ENCODE assay signal across 1 cellular context in the genomic region with DNA sequence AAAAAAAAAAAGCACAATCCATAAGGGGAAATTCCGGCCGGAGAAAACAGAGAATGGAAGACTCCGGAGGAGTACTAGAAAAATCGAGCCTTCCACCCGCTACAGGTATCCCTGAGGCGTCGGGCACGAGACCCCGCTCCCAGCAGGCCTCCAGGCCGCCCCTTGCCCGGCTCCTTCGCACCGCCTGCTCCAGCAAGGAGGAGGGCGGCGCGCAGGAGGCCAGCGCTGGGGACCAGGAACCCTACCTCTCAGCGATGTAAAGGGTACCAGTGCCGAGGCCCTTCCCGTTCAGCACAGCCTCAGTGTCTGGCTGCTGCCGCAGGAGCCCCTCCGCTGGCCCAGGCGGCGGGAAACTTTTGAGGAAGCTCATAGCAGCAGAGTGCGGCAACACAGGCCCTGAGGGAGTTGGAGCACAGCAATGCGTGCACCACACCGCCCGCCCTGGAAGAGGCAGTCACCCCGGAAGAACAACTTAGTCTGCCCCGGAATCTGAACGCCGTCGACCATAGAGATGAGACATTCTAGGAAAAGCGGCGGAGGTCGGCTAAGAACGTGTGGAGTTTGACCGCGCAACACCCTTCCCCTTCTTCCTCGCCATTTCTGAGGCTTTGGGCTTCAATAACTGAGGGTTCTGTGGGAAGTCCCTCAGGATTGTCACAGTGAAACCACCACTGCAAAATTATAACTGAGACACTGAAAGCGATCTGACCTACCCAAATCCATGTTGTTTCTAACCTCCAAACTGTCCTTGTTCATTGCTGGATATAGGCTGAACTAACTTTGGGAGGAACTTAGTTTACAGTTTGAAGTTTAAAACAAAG.
A peak's percentile ranks its signal among the peaks of the same experiment; 100 is the strongest.
TF ChIP-seq lines count a peak whose summit lies in the region.

TSS of gene CLNS1A (minus strand) at position 450 of the 821 bp plus-strand sequence. CDS start at position 370, 80 bp downstream.

TF ChIP-seq in HEK293, 187 proteins besides CTCF, POLR2A, EP300 and RAD21 (continued from another document and continues in another):
- TF ChIP-seq, protein P1, sequence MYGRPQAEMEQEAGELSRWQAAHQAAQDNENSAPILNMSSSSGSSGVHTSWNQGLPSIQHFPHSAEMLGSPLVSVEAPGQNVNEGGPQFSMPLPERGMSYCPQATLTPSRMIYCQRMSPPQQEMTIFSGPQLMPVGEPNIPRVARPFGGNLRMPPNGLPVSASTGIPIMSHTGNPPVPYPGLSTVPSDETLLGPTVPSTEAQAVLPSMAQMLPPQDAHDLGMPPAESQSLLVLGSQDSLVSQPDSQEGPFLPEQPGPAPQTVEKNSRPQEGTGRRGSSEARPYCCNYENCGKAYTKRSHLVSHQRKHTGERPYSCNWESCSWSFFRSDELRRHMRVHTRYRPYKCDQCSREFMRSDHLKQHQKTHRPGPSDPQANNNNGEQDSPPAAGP (tag by site-specific recombination; IDR thresholded peaks at IDR 0.05): no peak
- TF ChIP-seq ZNF324 (tag by site-specific recombination; IDR thresholded peaks at IDR 0.05) (no peak), ZNF121 (tag by site-specific recombination; IDR thresholded peaks at IDR 0.05) (no peak), REPIN1 (tag by site-specific recombination; IDR thresholded peaks at IDR 0.05; ENCODE audit: low read depth) (no peak), ZNF292 (tag by site-specific recombination; IDR thresholded peaks at IDR 0.05; ENCODE audit: borderline replicate concordance, low read depth) (no peak), ZNF600 (tag by site-specific recombination; IDR thresholded peaks at IDR 0.05) (peak; percentile 91), ZNF510 (tag by site-specific recombination; IDR thresholded peaks at IDR 0.05; ENCODE audit: insufficient replicate concordance) (no peak), PRDM1 (tag by site-specific recombination; IDR thresholded peaks at IDR 0.05) (no peak), ZNF132 (tag by site-specific recombination; IDR thresholded peaks at IDR 0.05; ENCODE audit: borderline replicate concordance) (no peak), ZNF280C (tag by site-specific recombination; IDR thresholded peaks at IDR 0.05) (no peak), ZXDB (tag by site-specific recombination; IDR thresholded peaks at IDR 0.05) (peak; percentile 79), PRDM2 (tag by site-specific recombination; IDR thresholded peaks at IDR 0.05; ENCODE audit: borderline replicate concordance) (no peak), YY1 (tag by site-specific recombination; IDR thresholded peaks at IDR 0.05) (peak; percentile 48), ZNF529 (tag by site-specific recombination; IDR thresholded peaks at IDR 0.05; ENCODE audit: insufficient replicate concordance) (no peak), ZNF776 (tag by site-specific recombination; IDR thresholded peaks at IDR 0.05; ENCODE audit: borderline replicate concordance) (no peak), ZNF747 (tag by site-specific recombination; IDR thresholded peaks at IDR 0.05) (no peak), ZNF148 (tag by site-specific recombination; IDR thresholded peaks at IDR 0.05; ENCODE audit: borderline replicate concordance) (no peak), GFI1B (tag by site-specific recombination; IDR thresholded peaks at IDR 0.05) (no peak), SALL2 (tag by site-specific recombination; IDR thresholded peaks at IDR 0.05; ENCODE audit: borderline replicate concordance) (no peak), ZNF660 (tag by site-specific recombination; IDR thresholded peaks at IDR 0.05) (peak; percentile 52; the same call in 1 of the 2 replicates), ZNF48 (tag by site-specific recombination; IDR thresholded peaks at IDR 0.05) (no peak), ATF2 (tag by site-specific recombination; IDR thresholded peaks at IDR 0.05; ENCODE audit: low read depth) (no peak), ZNF211 (tag by site-specific recombination; IDR thresholded peaks at IDR 0.05; ENCODE audit: low read depth) (no peak), SCRT2 (tag by site-specific recombination; IDR thresholded peaks at IDR 0.05) (peak; percentile 63; the same call in 1 of the 2 replicates), ZNF621 (tag by site-specific recombination; IDR thresholded peaks at IDR 0.05) (no peak), ZNF391 (tag by site-specific recombination; IDR thresholded peaks at IDR 0.05; ENCODE audit: borderline replicate concordance, low read depth) (no peak)
- TF ChIP-seq, protein P2, sequence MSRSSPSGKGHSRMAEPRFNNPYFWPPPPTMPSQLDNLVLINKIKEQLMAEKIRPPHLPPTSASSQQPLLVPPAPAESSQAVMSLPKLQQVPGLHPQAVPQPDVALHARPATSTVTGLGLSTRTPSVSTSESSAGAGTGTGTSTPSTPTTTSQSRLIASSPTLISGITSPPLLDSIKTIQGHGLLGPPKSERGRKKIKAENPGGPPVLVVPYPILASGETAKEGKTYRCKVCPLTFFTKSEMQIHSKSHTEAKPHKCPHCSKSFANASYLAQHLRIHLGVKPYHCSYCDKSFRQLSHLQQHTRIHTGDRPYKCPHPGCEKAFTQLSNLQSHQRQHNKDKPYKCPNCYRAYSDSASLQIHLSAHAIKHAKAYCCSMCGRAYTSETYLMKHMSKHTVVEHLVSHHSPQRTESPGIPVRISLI (tag by site-specific recombination; IDR thresholded peaks at IDR 0.05): no peak
- TF ChIP-seq, protein P3, sequence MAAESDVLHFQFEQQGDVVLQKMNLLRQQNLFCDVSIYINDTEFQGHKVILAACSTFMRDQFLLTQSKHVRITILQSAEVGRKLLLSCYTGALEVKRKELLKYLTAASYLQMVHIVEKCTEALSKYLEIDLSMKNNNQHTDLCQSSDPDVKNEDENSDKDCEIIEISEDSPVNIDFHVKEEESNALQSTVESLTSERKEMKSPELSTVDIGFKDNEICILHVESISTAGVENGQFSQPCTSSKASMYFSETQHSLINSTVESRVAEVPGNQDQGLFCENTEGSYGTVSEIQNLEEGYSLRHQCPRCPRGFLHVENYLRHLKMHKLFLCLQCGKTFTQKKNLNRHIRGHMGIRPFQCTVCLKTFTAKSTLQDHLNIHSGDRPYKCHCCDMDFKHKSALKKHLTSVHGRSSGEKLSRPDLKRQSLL (tag by site-specific recombination; IDR thresholded peaks at IDR 0.05): no peak
- TF ChIP-seq, protein P4, sequence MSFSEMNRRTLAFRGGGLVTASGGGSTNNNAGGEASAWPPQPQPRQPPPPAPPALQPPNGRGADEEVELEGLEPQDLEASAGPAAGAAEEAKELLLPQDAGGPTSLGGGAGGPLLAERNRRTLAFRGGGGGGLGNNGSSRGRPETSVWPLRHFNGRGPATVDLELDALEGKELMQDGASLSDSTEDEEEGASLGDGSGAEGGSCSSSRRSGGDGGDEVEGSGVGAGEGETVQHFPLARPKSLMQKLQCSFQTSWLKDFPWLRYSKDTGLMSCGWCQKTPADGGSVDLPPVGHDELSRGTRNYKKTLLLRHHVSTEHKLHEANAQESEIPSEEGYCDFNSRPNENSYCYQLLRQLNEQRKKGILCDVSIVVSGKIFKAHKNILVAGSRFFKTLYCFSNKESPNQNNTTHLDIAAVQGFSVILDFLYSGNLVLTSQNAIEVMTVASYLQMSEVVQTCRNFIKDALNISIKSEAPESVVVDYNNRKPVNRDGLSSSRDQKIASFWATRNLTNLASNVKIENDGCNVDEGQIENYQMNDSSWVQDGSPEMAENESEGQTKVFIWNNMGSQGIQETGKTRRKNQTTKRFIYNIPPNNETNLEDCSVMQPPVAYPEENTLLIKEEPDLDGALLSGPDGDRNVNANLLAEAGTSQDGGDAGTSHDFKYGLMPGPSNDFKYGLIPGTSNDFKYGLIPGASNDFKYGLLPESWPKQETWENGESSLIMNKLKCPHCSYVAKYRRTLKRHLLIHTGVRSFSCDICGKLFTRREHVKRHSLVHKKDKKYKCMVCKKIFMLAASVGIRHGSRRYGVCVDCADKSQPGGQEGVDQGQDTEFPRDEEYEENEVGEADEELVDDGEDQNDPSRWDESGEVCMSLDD (tag by site-specific recombination; IDR thresholded peaks at IDR 0.05): no peak
- TF ChIP-seq, protein P5, sequence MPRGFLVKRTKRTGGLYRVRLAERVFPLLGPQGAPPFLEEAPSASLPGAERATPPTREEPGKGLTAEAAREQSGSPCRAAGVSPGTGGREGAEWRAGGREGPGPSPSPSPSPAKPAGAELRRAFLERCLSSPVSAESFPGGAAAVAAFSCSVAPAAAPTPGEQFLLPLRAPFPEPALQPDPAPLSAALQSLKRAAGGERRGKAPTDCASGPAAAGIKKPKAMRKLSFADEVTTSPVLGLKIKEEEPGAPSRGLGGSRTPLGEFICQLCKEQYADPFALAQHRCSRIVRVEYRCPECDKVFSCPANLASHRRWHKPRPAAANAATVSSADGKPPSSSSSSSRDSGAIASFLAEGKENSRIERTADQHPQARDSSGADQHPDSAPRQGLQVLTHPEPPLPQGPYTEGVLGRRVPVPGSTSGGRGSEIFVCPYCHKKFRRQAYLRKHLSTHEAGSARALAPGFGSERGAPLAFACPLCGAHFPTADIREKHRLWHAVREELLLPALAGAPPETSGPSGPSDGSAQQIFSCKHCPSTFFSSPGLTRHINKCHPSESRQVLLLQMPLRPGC (tag by site-specific recombination; IDR thresholded peaks at IDR 0.05): 0 out of 2 replicates have a peak, but pooled peaks have one; percentile 24
